Comparison of ENCODE assay signal across 8 cellular contexts in genomic region chr13:51222510-51223283, GRCh38. TPM values are rescaled to one million over a fixed set of nuclear protein-coding genes. Genes with fewer than 3 reads are reported as not detected.
DNase-seq lines count a peak whose midpoint lies in the region; ATAC-seq, FAIRE-seq and TF ChIP-seq lines count a peak whose summit lies in the region.

No MANE protein-coding gene starts in this region.

- H3K9me3 Mint-ChIP-seq in WTC11 = no peaks in the 10 kb centered on the region

- peaks cover 10% of the 10 kb centered on the region for H3K27me3 Mint-ChIP-seq in WTC11 (ENCODE audit: low read depth)

- TF ChIP-seq CTCF in GM13976 (IDR thresholded peaks at IDR 0.05; ENCODE audit: borderline replicate concordance, control extremely low read depth, extremely low read depth, insufficient read depth, missing control alignments) (no peak), WTC11 (IDR thresholded peaks at IDR 0.05) (no peak; the same call in 1 of the 2 replicates), foreskin keratinocyte (conservative IDR thresholded peaks at IDR 0.05) (no peak), parathyroid adenoma (IDR thresholded peaks at IDR 0.05) (no peak)

- CTCF ChIA-PET in WTC11 (lab: Charles Lee) = interaction anchor here (0.6 to 3.8 kb wide), 8 partner anchors 14 to 575 kb away, joined by 3 to 59 read pairs (median 11); no protein-coding TSS in a partner anchor

- no peak for TF ChIP-seq POLR2A in H54 (IDR thresholded peaks at IDR 0.05; ENCODE audit: low read depth, low read length)

- no peak overlapping the region for H3K27ac ChIP-seq in foreskin keratinocyte
- H3K27ac ChIP-seq in parathyroid adenoma = no peak overlapping the region

- H3K4me1 Mint-ChIP-seq in WTC11 = peaks cover 62% of the 10 kb centered on the region

- no peaks in the 10 kb centered on the region for H3K4me1 ChIP-seq in foreskin keratinocyte
- H3K4me1 ChIP-seq in parathyroid adenoma = no peaks in the 10 kb centered on the region

- H3K36me3 Mint-ChIP-seq in WTC11 = peaks cover 21% of the 10 kb centered on the region

- H2AFZ ChIP-seq in parathyroid adenoma = peak overlapping the region; percentile 81

- H3K27ac Mint-ChIP-seq in WTC11 = peak overlapping the region; percentile 30

- ATAC-seq in HG03175 (IDR thresholded peaks at IDR 0.05; ENCODE audit: unreplicated experiment) (peak; percentile 13), WTC11 (peak; percentile 22), foreskin keratinocyte (peak; percentile 8)

- peak overlapping the region; percentile 46 for H3K4me3 ChIP-seq in parathyroid adenoma (ENCODE audit: low read depth, low read length)

- no peak overlapping the region for H3K9ac ChIP-seq in parathyroid adenoma

- POLR2A ChIA-PET in WTC11 (lab: Charles Lee) = no interaction called here

- FAIRE-seq in H54 (lab: Jason Lieb, UNC) = no peak

- H3K4me3 Mint-ChIP-seq in WTC11 = peak overlapping the region; percentile 92

- H3K36me3 ChIP-seq in parathyroid adenoma (ENCODE audit: control insufficient read depth, insufficient read depth, low read length) = no peaks in the 10 kb centered on the region

- H3K27me3 ChIP-seq in foreskin keratinocyte (peaks cover 82% of the 10 kb centered on the region), parathyroid adenoma (ENCODE audit: control insufficient read depth, insufficient read depth, low read length) (no peaks in the 10 kb centered on the region)

- DNase-seq in GM13976 (ENCODE audit: low spot score) (peak; percentile 16), WTC11 (ENCODE audit: low spot score) (peak; percentile 28), foreskin keratinocyte (no peak), H54 (ENCODE audit: insufficient read length, low spot score) (no peak)
- no peak for DNase-seq in stimulated activated CD4-positive, alpha-beta T cell treated with anti-CD3 and anti-CD28 coated beads, Interleukin-1b, Interleukin-23, amount 100 ng/mL, for 48 hours
- no peak for DNase-seq in activated CD4-positive, CD25-positive, alpha-beta regulatory T cell treated with anti-CD3 and anti-CD28 coated beads, Interleukin-2, amount 50 U/mL, for 72 hours

- peak overlapping the region; percentile 90 for H3K4me2 ChIP-seq in parathyroid adenoma (ENCODE audit: low read length)

- in situ Hi-C loops in GM13976 (cut with MboI; ENCODE audit: low sequenced_read_pairs, unreplicated experiment) = no loop called here

- H3K79me2 ChIP-seq in parathyroid adenoma = no peaks in the 10 kb centered on the region

- H3K9me3 ChIP-seq in parathyroid adenoma (ENCODE audit: control insufficient read depth, low read length) = no peaks in the 10 kb centered on the region

TF ChIP-seq in WTC11, 78 proteins besides CTCF, POLR2A, EP300 and RAD21:
- no peak for TF ChIP-seq SMAD3 (CRISPR knock-in tag; IDR thresholded peaks at IDR 0.05; ENCODE audit: borderline replicate concordance)
- peak; percentile 20; the same call in 1 of the 2 replicates for TF ChIP-seq ARID4B (CRISPR knock-in tag; IDR thresholded peaks at IDR 0.05; ENCODE audit: borderline replicate concordance)
- TF ChIP-seq ZBTB43 (CRISPR knock-in tag; IDR thresholded peaks at IDR 0.05) = 0 out of 2 replicates have a peak, but pooled peaks have one; percentile 80
- TF ChIP-seq, protein P1, sequence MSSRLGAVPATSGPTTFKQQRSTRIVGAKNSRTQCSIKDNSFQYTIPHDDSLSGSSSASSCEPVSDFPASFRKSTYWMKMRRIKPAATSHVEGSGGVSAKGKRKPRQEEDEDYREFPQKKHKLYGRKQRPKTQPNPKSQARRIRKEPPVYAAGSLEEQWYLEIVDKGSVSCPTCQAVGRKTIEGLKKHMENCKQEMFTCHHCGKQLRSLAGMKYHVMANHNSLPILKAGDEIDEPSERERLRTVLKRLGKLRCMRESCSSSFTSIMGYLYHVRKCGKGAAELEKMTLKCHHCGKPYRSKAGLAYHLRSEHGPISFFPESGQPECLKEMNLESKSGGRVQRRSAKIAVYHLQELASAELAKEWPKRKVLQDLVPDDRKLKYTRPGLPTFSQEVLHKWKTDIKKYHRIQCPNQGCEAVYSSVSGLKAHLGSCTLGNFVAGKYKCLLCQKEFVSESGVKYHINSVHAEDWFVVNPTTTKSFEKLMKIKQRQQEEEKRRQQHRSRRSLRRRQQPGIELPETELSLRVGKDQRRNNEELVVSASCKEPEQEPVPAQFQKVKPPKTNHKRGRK (CRISPR knock-in tag; IDR thresholded peaks at IDR 0.05; ENCODE audit: borderline replicate concordance) = no peak

RNA-seq across cellular contexts. Expression of gene FAM124A, which starts 0.5 kb away (rescaled TPM):
- 41.2 to 45.8 TPM (median 41.6 TPM) in 3 replicates for total RNA-seq in WTC11 (2021)
- total RNA-seq in foreskin keratinocyte = 0.04 TPM in 1 of 2 replicates, not detected in the other
- polyA plus RNA-seq in foreskin keratinocyte = 0.01 and 0.03 TPM in 2 replicates

Comparison
In these comparisons a context has a peak if more than half of its experiments do, and no peak if none do; other contexts are left out.
1. DNase-seq: peak in GM13976 (single experiment) and WTC11 (single experiment); none in foreskin keratinocyte (0 of 2), stimulated activated CD4-positive, alpha-beta T cell treated with anti-CD3 and anti-CD28 coated beads, Interleukin-1b, Interleukin-23, amount 100 ng/mL, for 48 hours (single experiment), H54 (single experiment) and activated CD4-positive, CD25-positive, alpha-beta regulatory T cell treated with anti-CD3 and anti-CD28 coated beads, Interleukin-2, amount 50 U/mL, for 72 hours (single experiment).
2. RNA of gene FAM124A, which starts 0.5 kb away (total RNA-seq): 41.2 to 45.8 TPM in WTC11; 0.04 TPM in foreskin keratinocyte; every median in the first group is over 10 times any median in the second.
3. Peak in every context shown above with its lines, with median percentiles within 50 percentile points of each other: ATAC-seq.